In genomic region chr12:43869765-43870164, GRCh38 we compare ENCODE assay signal across 5 cellular contexts. TPM values are rescaled to one million over a fixed set of nuclear protein-coding genes. Genes with fewer than 3 reads are reported as not detected.
DNase-seq lines count a peak whose midpoint lies in the region; TF ChIP-seq lines count a peak whose summit lies in the region.
"Not testable (repeated sequence)": the region's sequence is repeated elsewhere in the genome, so short reads cannot be mapped to it uniquely, and the experiment has no call there.

No MANE protein-coding gene starts in this region.

- not testable (repeated sequence) for H3K9me3 ChIP-seq in HEK293 (ENCODE audit: control insufficient read depth, insufficient read depth, low read depth, low read length)

- CTCF ChIA-PET in HEK293 (lab: Yijun Ruan, JAX): interaction anchor here (0.6 to 1.2 kb wide), 2 partner anchors 13 to 14 kb away, joined by 3 to 7 read pairs; no protein-coding TSS in a partner anchor

- H3K4me3 Mint-ChIP-seq in activated naive CD4-positive, alpha-beta T cell treated with anti-CD3 and anti-CD28 coated beads, Interleukin-2, amount 50 U/mL, for 24 hours; mesothelial cell of epicardium: not testable (repeated sequence)
- H3K4me3 Mint-ChIP-seq in type B pancreatic cell: peak overlapping the region; percentile 49

- H3K4me1 Mint-ChIP-seq in activated naive CD4-positive, alpha-beta T cell treated with anti-CD3 and anti-CD28 coated beads, Interleukin-2, amount 50 U/mL, for 24 hours; type B pancreatic cell (ENCODE audit: unreplicated experiment): not testable (repeated sequence)
- H3K4me1 Mint-ChIP-seq in mesothelial cell of epicardium: peaks cover 21% of the 10 kb centered on the region

- H3K9me3 Mint-ChIP-seq in activated naive CD4-positive, alpha-beta T cell treated with anti-CD3 and anti-CD28 coated beads, Interleukin-2, amount 50 U/mL, for 24 hours; mesothelial cell of epicardium; type B pancreatic cell: not testable (repeated sequence)

- H3K27ac Mint-ChIP-seq in activated naive CD4-positive, alpha-beta T cell treated with anti-CD3 and anti-CD28 coated beads, Interleukin-2, amount 50 U/mL, for 24 hours: peak overlapping the region; percentile 0
- H3K27ac Mint-ChIP-seq in mesothelial cell of epicardium: peak overlapping the region; percentile 45
- H3K27ac Mint-ChIP-seq in type B pancreatic cell: not testable (repeated sequence)

- not testable (repeated sequence) for H3K27ac ChIP-seq in HEK293 (ENCODE audit: extremely low read depth, low read depth, low read length)

- POLR2A ChIA-PET in HEK293 (lab: Yijun Ruan, JAX): not testable (repeated sequence)

- H3K4me1 ChIP-seq in HEK293 (ENCODE audit: control insufficient read depth, insufficient read depth, low read length): not testable (repeated sequence)

- not testable (repeated sequence) for TF ChIP-seq CTCF in HEK293 (tag by site-specific recombination; IDR thresholded peaks at IDR 0.05); mesothelial cell of epicardium (IDR thresholded peaks at IDR 0.05; ENCODE audit: unreplicated experiment); type B pancreatic cell (conservative IDR thresholded peaks at IDR 0.05)

- H3K36me3 ChIP-seq in HEK293 (ENCODE audit: control insufficient read depth in 2 of 2, insufficient read depth in 1 of 2, low read length in 2 of 2): not testable (repeated sequence)

- not testable (repeated sequence) for H3K4me3 ChIP-seq in HEK293 (ENCODE audit: low read depth, low read length)

- not testable (repeated sequence) for H3K36me3 Mint-ChIP-seq in activated naive CD4-positive, alpha-beta T cell treated with anti-CD3 and anti-CD28 coated beads, Interleukin-2, amount 50 U/mL, for 24 hours; mesothelial cell of epicardium; type B pancreatic cell

- peak; percentile 3 for DNase-seq in NCI-H82 (lab: John Stamatoyannopoulos, UW)
- DNase-seq in mesothelial cell of epicardium (ENCODE audit: low spot score in 2 of 2, unreplicated experiment in 2 of 2); type B pancreatic cell (ENCODE audit: extremely low spot score, unreplicated experiment): not testable (repeated sequence)

- H3K27me3 Mint-ChIP-seq in activated naive CD4-positive, alpha-beta T cell treated with anti-CD3 and anti-CD28 coated beads, Interleukin-2, amount 50 U/mL, for 24 hours; mesothelial cell of epicardium (ENCODE audit: low read depth); type B pancreatic cell: not testable (repeated sequence)

TF ChIP-seq in HEK293, 187 proteins besides CTCF, POLR2A, EP300 and RAD21:
- TF ChIP-seq ZBTB20 (tag by site-specific recombination; IDR thresholded peaks at IDR 0.05) (peak; percentile 55), ZNF398 (tag by site-specific recombination; IDR thresholded peaks at IDR 0.05) (peak; percentile 51; the same call in 1 of the 2 replicates)

RNA-seq across cellular contexts. Expression of gene TMEM117, which starts 33.9 kb away (rescaled TPM):
- total RNA-seq in mesothelial cell of epicardium: 31.5 to 35.3 TPM (median 32.9 TPM) in 3 replicates
- total RNA-seq in type B pancreatic cell (ENCODE audit: low replicate concordance): 14.3 and 22.0 TPM in 2 replicates
